ENCODE assay signal across 15 cellular contexts in genomic region chr19:54420068-54420382, GRCh38. TPM values are rescaled to one million over a fixed set of nuclear protein-coding genes. Genes with fewer than 3 reads are reported as not detected.
DNase-seq lines count a peak whose midpoint lies in the region; ATAC-seq and TF ChIP-seq lines count a peak whose summit lies in the region.
"Had no signal": no experiment of that assay in that cellular context is flagged by ENCODE, and none has a peak within 500 bp of the region (broad histone marks: within the 10 kb centered on the region; RNA-seq: fewer than 3 reads in every experiment).

No MANE protein-coding gene starts in this region.

- H3K9me3 Mint-ChIP-seq in neural crest cell, result no peaks in the 10 kb centered on the region
- H3K9me3 Mint-ChIP-seq in activated T-helper 1 cell treated with anti-CD3 and anti-CD28 coated beads, Interleukin-12 subunit alpha, Interleukin-12 subunit beta, Interleukin-2, Interleukin-4 antibody, amounts not matched to agents 30 ng/mL and 10 ng/mL and 1 ng/mL, durations not matched to agents 14 hours and 24 hours and 36 hours, result no peaks in the 10 kb centered on the region
- H3K9me3 Mint-ChIP-seq: activated CD8-positive, alpha-beta T cell treated with anti-CD3 and anti-CD28 coated beads for 36 hours had no signal

- intact Hi-C loops in activated T-helper 1 cell treated with anti-CD3 and anti-CD28 coated beads, Interleukin-12 subunit alpha, Interleukin-12 subunit beta, Interleukin-2, Interleukin-4 antibody, amounts not matched to agents 30 ng/mL and 10 ng/mL and 1 ng/mL, durations not matched to agents 14 hours and 24 hours and 36 hours (cut with micrococcal nuclease), result no loop called here

- peak overlapping the region; percentile 95 for H3K27ac Mint-ChIP-seq in neural crest cell (ENCODE audit: unreplicated experiment)
- no peak overlapping the region for H3K27ac Mint-ChIP-seq in activated T-helper 1 cell treated with anti-CD3 and anti-CD28 coated beads, Interleukin-12 subunit alpha, Interleukin-12 subunit beta, Interleukin-2, Interleukin-4 antibody, amounts not matched to agents 30 ng/mL and 10 ng/mL and 1 ng/mL, durations not matched to agents 14 hours and 24 hours and 36 hours
- H3K27ac Mint-ChIP-seq: activated CD8-positive, alpha-beta T cell treated with anti-CD3 and anti-CD28 coated beads for 36 hours had no signal

- DNase-seq in D341Med (ENCODE audit: low spot score) (peak; percentile 33), caudate nucleus (lab: John Stamatoyannopoulos, UW) (no peak), neural crest cell (ENCODE audit: low read depth, low spot score) (no peak), NCI-H2107 (lab: John Stamatoyannopoulos, UW) (no peak)
- DNase-seq in activated T-helper 1 cell treated with anti-CD3 and anti-CD28 coated beads, Interleukin-12 subunit alpha, Interleukin-12 subunit beta, Interleukin-2, Interleukin-4 antibody, amounts not matched to agents 30 ng/mL and 10 ng/mL and 1 ng/mL, durations not matched to agents 14 hours and 24 hours and 36 hours (ENCODE audit: low spot score), result no peak
- DNase-seq: activated CD8-positive, alpha-beta T cell treated with anti-CD3 and anti-CD28 coated beads for 36 hours; activated effector memory CD4-positive, alpha-beta T cell treated with Interleukin-2 at 50 U/mL for 16 hours; effector CD8-positive, alpha-beta T cell; NCI-H1417 treated with DMSO at 0.1 percent for 48 hours; psoas muscle; SK-N-SH; tibial artery had no signal

- no peak for ATAC-seq in GM21447 (IDR thresholded peaks at IDR 0.05; ENCODE audit: unreplicated experiment)
- ATAC-seq: activated CD8-positive, alpha-beta T cell treated with anti-CD3 and anti-CD28 coated beads for 36 hours; K562; psoas muscle had no signal

- H3K27ac ChIP-seq in caudate nucleus (ENCODE audit: low read depth, low read length), result peak overlapping the region; percentile 99
- H3K27ac ChIP-seq: psoas muscle, tibial artery had no signal

- no peaks in the 10 kb centered on the region for H3K27me3 Mint-ChIP-seq in neural crest cell (ENCODE audit: low read depth)
- H3K27me3 Mint-ChIP-seq in activated T-helper 1 cell treated with anti-CD3 and anti-CD28 coated beads, Interleukin-12 subunit alpha, Interleukin-12 subunit beta, Interleukin-2, Interleukin-4 antibody, amounts not matched to agents 30 ng/mL and 10 ng/mL and 1 ng/mL, durations not matched to agents 14 hours and 24 hours and 36 hours (ENCODE audit: insufficient read depth), result peaks cover 15% of the 10 kb centered on the region

- peak overlapping the region; percentile 83 for H3K4me3 Mint-ChIP-seq in neural crest cell
- no peak overlapping the region for H3K4me3 Mint-ChIP-seq in activated T-helper 1 cell treated with anti-CD3 and anti-CD28 coated beads, Interleukin-12 subunit alpha, Interleukin-12 subunit beta, Interleukin-2, Interleukin-4 antibody, amounts not matched to agents 30 ng/mL and 10 ng/mL and 1 ng/mL, durations not matched to agents 14 hours and 24 hours and 36 hours
- H3K4me3 Mint-ChIP-seq: activated CD8-positive, alpha-beta T cell treated with anti-CD3 and anti-CD28 coated beads for 36 hours had no signal

- H3K4me1 Mint-ChIP-seq in neural crest cell, result peaks cover 42% of the 10 kb centered on the region
- H3K4me1 Mint-ChIP-seq in activated T-helper 1 cell treated with anti-CD3 and anti-CD28 coated beads, Interleukin-12 subunit alpha, Interleukin-12 subunit beta, Interleukin-2, Interleukin-4 antibody, amounts not matched to agents 30 ng/mL and 10 ng/mL and 1 ng/mL, durations not matched to agents 14 hours and 24 hours and 36 hours (ENCODE audit: low read depth), result peaks cover 16% of the 10 kb centered on the region

- H3K36me3 Mint-ChIP-seq in neural crest cell (ENCODE audit: low read depth), result peaks cover 28% of the 10 kb centered on the region
- peaks cover 4% of the 10 kb centered on the region for H3K36me3 Mint-ChIP-seq in activated T-helper 1 cell treated with anti-CD3 and anti-CD28 coated beads, Interleukin-12 subunit alpha, Interleukin-12 subunit beta, Interleukin-2, Interleukin-4 antibody, amounts not matched to agents 30 ng/mL and 10 ng/mL and 1 ng/mL, durations not matched to agents 14 hours and 24 hours and 36 hours (ENCODE audit: low read depth)

- no peak for TF ChIP-seq CTCF in neural crest cell (conservative IDR thresholded peaks at IDR 0.05)

RNA-seq across cellular contexts. Expression of gene TTYH1, which starts 4.8 kb away (rescaled TPM):
- total RNA-seq in neural crest cell, result 180 and 207 TPM in 2 replicates
- 0.49 and 0.59 TPM in 2 replicates for total RNA-seq in activated T-helper 1 cell treated with anti-CD3 and anti-CD28 coated beads, Interleukin-12 subunit alpha, Interleukin-12 subunit beta, Interleukin-2, Interleukin-4 antibody, amounts not matched to agents 30 ng/mL and 10 ng/mL and 1 ng/mL, durations not matched to agents 14 hours and 24 hours and 36 hours
- total RNA-seq: fibroblast of villous mesenchyme, K562 had no signal

RNA-seq across cellular contexts. Expression of gene LENG8, which starts 29.0 kb away (rescaled TPM):
- total RNA-seq in neural crest cell, result 157 and 161 TPM in 2 replicates
- 192 and 193 TPM in 2 replicates for total RNA-seq in activated T-helper 1 cell treated with anti-CD3 and anti-CD28 coated beads, Interleukin-12 subunit alpha, Interleukin-12 subunit beta, Interleukin-2, Interleukin-4 antibody, amounts not matched to agents 30 ng/mL and 10 ng/mL and 1 ng/mL, durations not matched to agents 14 hours and 24 hours and 36 hours

RNA-seq across cellular contexts. Expression of gene LENG9, which starts 43.6 kb away (rescaled TPM):
- total RNA-seq in neural crest cell, result 2.5 and 3.0 TPM in 2 replicates
- total RNA-seq in activated T-helper 1 cell treated with anti-CD3 and anti-CD28 coated beads, Interleukin-12 subunit alpha, Interleukin-12 subunit beta, Interleukin-2, Interleukin-4 antibody, amounts not matched to agents 30 ng/mL and 10 ng/mL and 1 ng/mL, durations not matched to agents 14 hours and 24 hours and 36 hours, result 8.4 and 11.5 TPM in 2 replicates

RNA-seq across cellular contexts. Expression of gene CDC42EP5, which starts 53.1 kb away (rescaled TPM):
- 6.7 and 7.7 TPM in 2 replicates for total RNA-seq in neural crest cell
- not detected in 2 replicates for total RNA-seq in activated T-helper 1 cell treated with anti-CD3 and anti-CD28 coated beads, Interleukin-12 subunit alpha, Interleukin-12 subunit beta, Interleukin-2, Interleukin-4 antibody, amounts not matched to agents 30 ng/mL and 10 ng/mL and 1 ng/mL, durations not matched to agents 14 hours and 24 hours and 36 hours

RNA-seq across cellular contexts. Expression of gene LAIR1, which starts 55.3 kb away (rescaled TPM):
- not detected in 2 replicates for total RNA-seq in neural crest cell
- 9.2 and 9.4 TPM in 2 replicates for total RNA-seq in activated T-helper 1 cell treated with anti-CD3 and anti-CD28 coated beads, Interleukin-12 subunit alpha, Interleukin-12 subunit beta, Interleukin-2, Interleukin-4 antibody, amounts not matched to agents 30 ng/mL and 10 ng/mL and 1 ng/mL, durations not matched to agents 14 hours and 24 hours and 36 hours

Comparison
In these comparisons a context has a peak if more than half of its experiments do, and no peak if none do; other contexts are left out.
1. RNA of gene TTYH1, which starts 4.8 kb away (total RNA-seq): 180 to 207 TPM in neural crest cell; 0.49 to 0.59 TPM in activated T-helper 1 cell treated with anti-CD3 and anti-CD28 coated beads, Interleukin-12 subunit alpha, Interleukin-12 subunit beta, Interleukin-2, Interleukin-4 antibody, amounts not matched to agents 30 ng/mL and 10 ng/mL and 1 ng/mL, durations not matched to agents 14 hours and 24 hours and 36 hours; every median in the first group is over 100 times any median in the second.